19 cellular contexts compared by ENCODE assay signal in genomic region chr15:25066708-25067107, GRCh38.
"Had no signal": no experiment of that assay in that cellular context is flagged by ENCODE, and none has a peak within 500 bp of the region (broad histone marks: within the 10 kb centered on the region; RNA-seq: fewer than 3 reads in every experiment).

No MANE protein-coding gene starts in this region.

- H3K27me3 Mint-ChIP-seq: activated CD4-positive, alpha-beta memory T cell treated with anti-CD3 and anti-CD28 coated beads, Interleukin-2, amount 10 ng/mL, durations not matched to agents 7 days and 5 days; activated CD8-positive, alpha-beta memory T cell treated with anti-CD3 and anti-CD28 coated beads, Interleukin-2, amount 10 ng/mL, durations not matched to agents 7 days and 5 days; activated naive CD8-positive, alpha-beta T cell treated with anti-CD3 and anti-CD28 coated beads for 36 hours; activated T-helper 17 cell treated with anti-CD3 and anti-CD28 coated beads, Interleukin-2, amount 50 U/mL, for 72 hours; progenitor cell of endocrine pancreas; stimulated activated naive CD8-positive, alpha-beta T cell treated with anti-CD3 and anti-CD28 coated beads, Interleukin-15, Interleukin-2, amounts not matched to agents 100 ng/mL and 50 ng/mL, for 24 hours had no signal

- H3K9me3 ChIP-seq: testis had no signal

- H3K4me1 Mint-ChIP-seq: activated CD4-positive, alpha-beta memory T cell treated with anti-CD3 and anti-CD28 coated beads, Interleukin-2, amount 10 ng/mL, durations not matched to agents 7 days and 5 days; activated CD8-positive, alpha-beta memory T cell treated with anti-CD3 and anti-CD28 coated beads, Interleukin-2, amount 10 ng/mL, durations not matched to agents 7 days and 5 days; activated naive CD8-positive, alpha-beta T cell treated with anti-CD3 and anti-CD28 coated beads for 36 hours; activated T-helper 17 cell treated with anti-CD3 and anti-CD28 coated beads, Interleukin-2, amount 50 U/mL, for 72 hours; brain had no signal

- DNase-seq: activated CD4-positive, alpha-beta memory T cell treated with anti-CD3 and anti-CD28 coated beads, Interleukin-2, amount 10 ng/mL, durations not matched to agents 7 days and 5 days; activated CD4-positive, alpha-beta T cell treated with anti-CD3 and anti-CD28 coated beads for 48 hours; activated CD8-positive, alpha-beta memory T cell treated with anti-CD3 and anti-CD28 coated beads, Interleukin-2, amount 10 ng/mL, durations not matched to agents 7 days and 5 days; activated naive CD4-positive, alpha-beta T cell; activated naive CD8-positive, alpha-beta T cell treated with anti-CD3 and anti-CD28 coated beads for 36 hours; activated T-cell treated with anti-CD3 and anti-CD28 coated beads, Interleukin-2, amount 50 U/mL, for 1 hour; central memory CD4-positive, alpha-beta T cell; cortex of kidney; effector CD8-positive, alpha-beta T cell; foreskin fibroblast; hippocampal formation; islet precursor cell; midbrain; testis; upper lobe of left lung had no signal

- ATAC-seq: activated CD8-positive, alpha-beta memory T cell treated with anti-CD3 and anti-CD28 coated beads, Interleukin-2, amount 10 ng/mL, durations not matched to agents 7 days and 5 days; activated T-helper 17 cell treated with anti-CD3 and anti-CD28 coated beads, Interleukin-2, amount 50 U/mL, for 72 hours had no signal

- H3K27ac Mint-ChIP-seq: activated CD4-positive, alpha-beta memory T cell treated with anti-CD3 and anti-CD28 coated beads, Interleukin-2, amount 10 ng/mL, durations not matched to agents 7 days and 5 days; activated CD8-positive, alpha-beta memory T cell treated with anti-CD3 and anti-CD28 coated beads, Interleukin-2, amount 10 ng/mL, durations not matched to agents 7 days and 5 days; activated naive CD8-positive, alpha-beta T cell treated with anti-CD3 and anti-CD28 coated beads for 36 hours; activated T-helper 17 cell treated with anti-CD3 and anti-CD28 coated beads, Interleukin-2, amount 50 U/mL, for 72 hours; brain; stimulated activated naive CD8-positive, alpha-beta T cell treated with anti-CD3 and anti-CD28 coated beads, Interleukin-15, Interleukin-2, amounts not matched to agents 100 ng/mL and 50 ng/mL, for 24 hours had no signal

- H3K4me3 ChIP-seq: testis, upper lobe of left lung had no signal

- H3K4me1 ChIP-seq: testis, upper lobe of left lung had no signal

- H3K27me3 ChIP-seq: testis, upper lobe of left lung had no signal

- H3K27ac ChIP-seq: testis, upper lobe of left lung had no signal

- H3K4me3 Mint-ChIP-seq: activated CD4-positive, alpha-beta memory T cell treated with anti-CD3 and anti-CD28 coated beads, Interleukin-2, amount 10 ng/mL, durations not matched to agents 7 days and 5 days; activated CD8-positive, alpha-beta memory T cell treated with anti-CD3 and anti-CD28 coated beads, Interleukin-2, amount 10 ng/mL, durations not matched to agents 7 days and 5 days; activated naive CD8-positive, alpha-beta T cell treated with anti-CD3 and anti-CD28 coated beads for 36 hours; activated T-helper 17 cell treated with anti-CD3 and anti-CD28 coated beads, Interleukin-2, amount 50 U/mL, for 72 hours; brain; stimulated activated naive CD8-positive, alpha-beta T cell treated with anti-CD3 and anti-CD28 coated beads, Interleukin-15, Interleukin-2, amounts not matched to agents 100 ng/mL and 50 ng/mL, for 24 hours had no signal
